In the genomic region with DNA sequence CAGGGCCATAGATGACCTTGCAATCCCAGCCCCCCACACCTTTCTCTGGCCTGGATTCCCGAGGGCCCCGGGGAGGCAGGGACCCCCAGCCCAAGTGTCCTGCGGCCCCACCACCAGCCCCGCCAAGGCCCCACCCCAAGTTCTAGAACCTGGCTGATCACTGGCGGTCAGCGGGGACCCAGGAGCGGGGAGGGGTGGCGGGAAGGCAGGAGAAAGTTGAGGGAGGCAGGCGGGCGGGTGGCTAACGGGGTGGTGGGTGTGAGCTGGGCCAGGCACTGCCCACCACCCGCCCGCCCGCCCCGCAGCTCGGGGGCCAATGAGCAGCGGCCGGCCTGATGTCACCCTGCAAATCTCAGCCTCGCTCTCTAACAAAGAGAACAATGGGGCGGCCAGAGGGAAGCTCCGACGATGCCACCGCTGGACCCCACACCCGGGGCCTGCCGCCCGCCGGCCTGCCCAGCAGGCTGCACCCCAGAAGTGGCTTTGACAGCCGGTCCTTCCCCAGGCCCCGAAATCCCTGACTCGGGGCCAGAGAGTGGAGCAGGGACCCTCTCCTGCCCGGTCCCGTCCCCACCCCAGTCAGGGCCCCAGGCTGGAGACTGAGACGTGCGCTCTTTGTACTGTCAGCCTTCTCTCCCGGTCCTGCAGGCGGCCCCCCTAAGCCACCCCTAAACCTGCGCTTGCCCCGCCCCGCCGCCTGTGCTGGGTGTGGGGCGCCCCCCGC, we compare ENCODE assay signal across 8 cellular contexts. TPM values are rescaled to one million over a fixed set of nuclear protein-coding genes. Genes with fewer than 3 reads are reported as not detected.
DNase-seq lines count a peak whose midpoint lies in the region; ATAC-seq and TF ChIP-seq lines count a peak whose summit lies in the region.

No MANE protein-coding gene starts in this region.

- H3K9me3 ChIP-seq in left ventricle myocardium inferior (replicated peaks) (no peaks in the 10 kb centered on the region), psoas muscle (no peaks in the 10 kb centered on the region)

- ATAC-seq in psoas muscle (peak; percentile 22 to 52 (median 38)), HG02759 (IDR thresholded peaks at IDR 0.05; ENCODE audit: unreplicated experiment) (no peak)

- 7 to 17% (median 14%) methylated on average over 20 to 42 of the region's 42 CpGs for WGBS in psoas muscle, 3 donors

- H3K36me3 ChIP-seq in left ventricle myocardium inferior = no peaks in the 10 kb centered on the region
- H3K36me3 ChIP-seq in psoas muscle (ENCODE audit: insufficient read depth in 1 of 2, low read depth in 1 of 2) = no peaks in the 10 kb centered on the region

- DNase-seq in AG20443 (ENCODE audit: low spot score) = peak; percentile 93
- DNase-seq in LHCN-M2 (ENCODE audit: low read depth) = peak; percentile 85
- DNase-seq in anterior cingulate cortex (lab: John Stamatoyannopoulos, UW) = peak; percentile 31 to 93 (median 84)
- peak; percentile 68 for DNase-seq in left ventricle myocardium inferior
- peak; percentile 62 to 75 for DNase-seq in psoas muscle
- no peak for DNase-seq in SHP77 treated with DMSO at 0.1 percent for 48 hours (lab: John Stamatoyannopoulos, UW)
- DNase-seq in NOMO-1 treated with dmso at 0.1 percent for 144 hours (lab: John Stamatoyannopoulos, UW; ENCODE audit: unreplicated experiment) = no peak

- TF ChIP-seq CTCF in left ventricle myocardium inferior (IDR thresholded peaks at IDR 0.05; ENCODE audit: borderline replicate concordance) (no peak), psoas muscle (IDR thresholded peaks at IDR 0.05) (no peak)

- no peaks in the 10 kb centered on the region for H3K27me3 ChIP-seq in left ventricle myocardium inferior (ENCODE audit: low read depth)
- peaks cover 0 to 7% (median 5%) of the 10 kb centered on the region in 3 donors for H3K27me3 ChIP-seq in psoas muscle (ENCODE audit: insufficient read depth in 3 of 3, low read length in 2 of 3)

- peaks cover 25% of the 10 kb centered on the region for H3K4me1 ChIP-seq in left ventricle myocardium inferior
- H3K4me1 ChIP-seq in psoas muscle = no peaks in the 10 kb centered on the region

- H3K27ac ChIP-seq in left ventricle myocardium inferior (replicated peaks) = peak overlapping the region; percentile 87
- H3K27ac ChIP-seq in psoas muscle = peak overlapping the region; percentile 46

- H3K4me3 ChIP-seq in left ventricle myocardium inferior (peak overlapping the region; percentile 84), psoas muscle (peak overlapping the region; percentile 67)

- intact Hi-C loops in left ventricle myocardium inferior (cut with micrococcal nuclease) = no loop called here
- intact Hi-C loops in psoas muscle (cut with DNase I) = no loop called here

RNA-seq across cellular contexts. Expression of a gene that starts 1.6 kb away (rescaled TPM):
- total RNA-seq in LHCN-M2 (2014; rRNA removed) (67.7 and 81.8 TPM in 2 replicates), left ventricle myocardium inferior (6.4 TPM), psoas muscle (1 to 10 TPM; 2.4 to 3.7 (median 3.0) TPM)
- polyA plus RNA-seq in LHCN-M2 (2012) = 18.8 TPM
- polyA plus RNA-seq in psoas muscle = 1 to 10 TPM in 1 of 3 donors, under 1 TPM in 2; 0.70 to 2.5 (median 0.87) TPM

RNA-seq across cellular contexts. Expression of a gene that starts 26.1 kb away (rescaled TPM):
- total RNA-seq in LHCN-M2 (2014; rRNA removed) (174 and 191 TPM in 2 replicates), left ventricle myocardium inferior (48.6 TPM), psoas muscle (10 to 100 TPM; 44.1 to 83.6 (median 62.8) TPM)
- 73.9 TPM for polyA plus RNA-seq in LHCN-M2 (2012)
- 100 to 1,000 TPM in 2 of 3 donors, 10 to 100 TPM in 1; 83.6 to 137 (median 119) TPM for polyA plus RNA-seq in psoas muscle

RNA-seq across cellular contexts. Expression of a gene that starts 38.7 kb away (rescaled TPM):
- total RNA-seq in LHCN-M2 (2014; rRNA removed) = 59.9 and 60.0 TPM in 2 replicates
- polyA plus RNA-seq in LHCN-M2 (2012) = 394 TPM
- 942 TPM for total RNA-seq in left ventricle myocardium inferior
- total RNA-seq in psoas muscle = 100 to 1,000 TPM; 408 to 534 (median 501) TPM
- polyA plus RNA-seq in psoas muscle = 100 to 1,000 TPM; 320 to 337 (median 334) TPM

RNA-seq across cellular contexts. Expression of a gene that starts 42.7 kb away (rescaled TPM):
- total RNA-seq in LHCN-M2 (2014; rRNA removed) = not detected in 2 replicates
- polyA plus RNA-seq in LHCN-M2 (2012) = not detected
- total RNA-seq in left ventricle myocardium inferior = not detected
- not detected for total RNA-seq in psoas muscle
- under 1 TPM in 2 of 3 donors, not detected in 1; 0.03 to 0.35 TPM for polyA plus RNA-seq in psoas muscle

RNA-seq across cellular contexts. Expression of a gene that starts 53.7 kb away (rescaled TPM):
- total RNA-seq in LHCN-M2 (2014; rRNA removed) = 0.75 and 3.1 TPM in 2 replicates
- 5.2 TPM for polyA plus RNA-seq in LHCN-M2 (2012)
- total RNA-seq in left ventricle myocardium inferior = 36.8 TPM
- 10 to 100 TPM in 3 of 4 donors, 1 to 10 TPM in 1; 8.1 to 20.1 (median 14.1) TPM for total RNA-seq in psoas muscle
- polyA plus RNA-seq in psoas muscle = 10 to 100 TPM in 1 of 3 donors, 1 to 10 TPM in 2; 3.9 to 12.6 (median 9.7) TPM

Comparison
In these comparisons a context has a peak if more than half of its experiments do, and no peak if none do; other contexts are left out.
1. DNase-seq: peak in AG20443 (single experiment), LHCN-M2 (single experiment), anterior cingulate cortex (58 of 58), left ventricle myocardium inferior (single experiment) and psoas muscle (2 of 2); none in SHP77 treated with DMSO at 0.1 percent for 48 hours (single experiment) and NOMO-1 treated with dmso at 0.1 percent for 144 hours (single experiment).